In the genomic region with DNA sequence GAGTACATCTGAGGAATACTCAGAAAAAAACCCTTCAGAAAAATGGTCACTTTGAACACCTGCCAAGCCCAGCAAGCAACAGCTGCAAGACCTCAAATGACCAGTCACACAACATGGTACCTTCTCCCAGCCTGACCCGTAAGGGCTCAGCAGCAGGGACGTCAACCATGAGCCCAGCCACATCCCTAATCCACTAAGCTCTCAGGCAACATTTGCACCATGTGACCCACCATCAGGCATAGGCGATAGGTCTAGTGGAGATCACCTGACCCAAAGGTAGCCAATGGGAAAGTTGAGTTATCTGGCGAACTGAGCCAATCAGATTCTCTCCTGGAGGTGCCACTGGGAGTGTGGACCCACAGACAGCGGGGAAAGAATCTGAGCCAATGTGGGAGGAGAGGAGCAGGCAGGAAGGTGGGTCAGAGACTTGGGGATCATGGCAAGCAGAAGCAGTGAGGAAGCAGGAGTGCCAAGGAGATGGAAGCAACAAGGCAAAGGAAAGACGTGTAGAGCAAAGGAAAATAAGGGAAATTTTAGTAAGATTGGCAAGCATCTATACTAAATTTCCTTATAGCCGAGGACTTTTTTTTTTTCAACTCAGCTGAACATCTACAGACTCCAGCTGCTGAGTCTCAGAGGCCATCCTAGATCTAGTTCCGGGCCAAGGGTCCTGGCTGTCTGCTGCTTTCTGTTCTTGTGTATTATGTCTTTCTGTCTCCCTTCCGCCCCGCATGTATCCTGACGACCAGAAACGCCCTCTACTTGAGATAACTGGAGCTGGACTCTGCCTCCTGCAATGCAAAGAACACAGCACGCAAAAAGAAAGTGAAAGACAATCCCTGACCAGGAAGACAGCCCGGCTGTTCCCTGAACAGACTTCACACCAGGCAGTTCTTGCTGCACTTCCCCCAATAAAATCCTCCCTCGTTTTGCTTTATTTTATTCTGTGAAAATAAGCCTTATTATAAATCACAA, we compare ENCODE assay signal across 8 cellular contexts. TPM values are rescaled to one million over a fixed set of nuclear protein-coding genes. Genes with fewer than 3 reads are reported as not detected.
DNase-seq lines count a peak whose midpoint lies in the region; ATAC-seq, FAIRE-seq and TF ChIP-seq lines count a peak whose summit lies in the region.

No MANE protein-coding gene starts in this region.

- no peaks in the 10 kb centered on the region for H3K36me3 ChIP-seq in CD4-positive, CD25-positive, alpha-beta regulatory T cell (ENCODE audit: control insufficient read depth, insufficient read depth, low read length)
- no peaks in the 10 kb centered on the region for H3K36me3 ChIP-seq in Peyer's patch
- H3K36me3 ChIP-seq in duodenal mucosa (ENCODE audit: control insufficient read depth in 1 of 2, insufficient read depth in 2 of 2, low read length in 2 of 2): no peaks in the 10 kb centered on the region

- no peaks in the 10 kb centered on the region for H3K27me3 ChIP-seq in CD4-positive, CD25-positive, alpha-beta regulatory T cell (ENCODE audit: control insufficient read depth, insufficient read depth, low read length)
- H3K27me3 ChIP-seq in Peyer's patch (no peaks in the 10 kb centered on the region), duodenal mucosa (ENCODE audit: control insufficient read depth in 1 of 2, insufficient read depth in 2 of 2, low read length in 2 of 2) (no peaks in the 10 kb centered on the region)

- peak in 1 of 2 donors; percentile 69 for ATAC-seq in CD4-positive, CD25-positive, alpha-beta regulatory T cell (ENCODE audit: low read depth in 2 of 2)
- peak; percentile 77 for ATAC-seq in GM21390 (IDR thresholded peaks at IDR 0.05; ENCODE audit: unreplicated experiment)
- no peak for ATAC-seq in SK-N-SH treated with all-trans-retinoic acid at 6 μM for 48 hours

- H3K9me3 ChIP-seq in CD4-positive, CD25-positive, alpha-beta regulatory T cell (ENCODE audit: control insufficient read depth in 2 of 2, low read length in 2 of 2): no peaks in the 10 kb centered on the region
- no peaks in the 10 kb centered on the region for H3K9me3 ChIP-seq in Peyer's patch
- no peaks in the 10 kb centered on the region for H3K9me3 ChIP-seq in duodenal mucosa (ENCODE audit: control insufficient read depth in 1 of 2, low read length in 2 of 2)

- peak overlapping the region; percentile 33 for H3K27ac ChIP-seq in CD4-positive, CD25-positive, alpha-beta regulatory T cell (ENCODE audit: insufficient read depth, low read length, poor library complexity, severe bottlenecking)
- H3K27ac ChIP-seq in Peyer's patch (peak overlapping the region; percentile 33 to 86 (median 76)), duodenal mucosa (ENCODE audit: low read depth, low read length) (peak overlapping the region; percentile 72)

- peaks cover 5% of the 10 kb centered on the region for H3K4me1 ChIP-seq in CD4-positive, CD25-positive, alpha-beta regulatory T cell (ENCODE audit: control insufficient read depth, insufficient read depth, low read length, poor library complexity, severe bottlenecking)
- peaks cover 0 to 17% (median 2%) of the 10 kb centered on the region in 4 donors for H3K4me1 ChIP-seq in Peyer's patch
- H3K4me1 ChIP-seq in duodenal mucosa (ENCODE audit: control insufficient read depth in 1 of 2, insufficient read depth in 2 of 2, low read length in 2 of 2): peaks cover 19 to 22% of the 10 kb centered on the region in 2 donors

- H3K27me3 Mint-ChIP-seq in CD4-positive, CD25-positive, alpha-beta regulatory T cell: peaks cover 11% of the 10 kb centered on the region

- H3K9me3 Mint-ChIP-seq in CD4-positive, CD25-positive, alpha-beta regulatory T cell: peaks cover 0 to 8% (median 0%) of the 10 kb centered on the region in 7 donors

- H3K4me1 Mint-ChIP-seq in CD4-positive, CD25-positive, alpha-beta regulatory T cell: peaks cover 12 to 16% (median 14%) of the 10 kb centered on the region in 4 donors

- H3K9ac ChIP-seq in duodenal mucosa (ENCODE audit: low read depth in 1 of 2, low read length in 2 of 2): peak overlapping the region; percentile 52 to 58

- peak; percentile 20 for FAIRE-seq in urothelium cell line (lab: Jason Lieb, UNC)

- TF ChIP-seq CTCF in Peyer's patch (IDR thresholded peaks at IDR 0.05): peak in 2 of 6 experiments; percentile 18 to 19

- peak overlapping the region; percentile 79 for H3K4me3 ChIP-seq in CD4-positive, CD25-positive, alpha-beta regulatory T cell (ENCODE audit: low read depth, low read length)
- H3K4me3 ChIP-seq in Peyer's patch: peak overlapping the region in 3 of 4 donors; percentile 3 to 43 (median 20)
- H3K4me3 ChIP-seq in duodenal mucosa (ENCODE audit: low read depth in 1 of 2, low read length in 2 of 2): peak overlapping the region; percentile 53 to 62

- no peaks in the 10 kb centered on the region for H3K36me3 Mint-ChIP-seq in CD4-positive, CD25-positive, alpha-beta regulatory T cell

- peak in 1 of 2 donors; percentile 53 for TF ChIP-seq POLR2A in Peyer's patch (IDR thresholded peaks at IDR 0.05)

- DNase-seq in CD4-positive, CD25-positive, alpha-beta regulatory T cell: peak in 2 of 3 donors; percentile 12 to 70
- peak; percentile 43 to 89 (median 73) for DNase-seq in Peyer's patch
- peak; percentile 98 for DNase-seq in myocyte (ENCODE audit: low read depth)
- DNase-seq in urothelium cell line (ENCODE audit: low spot score): peak; percentile 48
- DNase-seq in activated CD4-positive, CD25-positive, alpha-beta regulatory T cell treated with anti-CD3 and anti-CD28 coated beads, Interleukin-2, amount 50 U/mL, for 72 hours: no peak

- H3K27ac Mint-ChIP-seq in CD4-positive, CD25-positive, alpha-beta regulatory T cell: peak overlapping the region; percentile 83 to 91 (median 88)

- peak overlapping the region; percentile 69 to 85 (median 80) for H3K4me3 Mint-ChIP-seq in CD4-positive, CD25-positive, alpha-beta regulatory T cell

TF ChIP-seq in SK-N-SH treated with all-trans-retinoic acid at 6 μM for 48 hours, 23 proteins besides CTCF, POLR2A, EP300 and RAD21:
- no peak for TF ChIP-seq ZC3H10 (CRISPR knock-in tag; IDR thresholded peaks at IDR 0.05)
- TF ChIP-seq, protein P1, sequence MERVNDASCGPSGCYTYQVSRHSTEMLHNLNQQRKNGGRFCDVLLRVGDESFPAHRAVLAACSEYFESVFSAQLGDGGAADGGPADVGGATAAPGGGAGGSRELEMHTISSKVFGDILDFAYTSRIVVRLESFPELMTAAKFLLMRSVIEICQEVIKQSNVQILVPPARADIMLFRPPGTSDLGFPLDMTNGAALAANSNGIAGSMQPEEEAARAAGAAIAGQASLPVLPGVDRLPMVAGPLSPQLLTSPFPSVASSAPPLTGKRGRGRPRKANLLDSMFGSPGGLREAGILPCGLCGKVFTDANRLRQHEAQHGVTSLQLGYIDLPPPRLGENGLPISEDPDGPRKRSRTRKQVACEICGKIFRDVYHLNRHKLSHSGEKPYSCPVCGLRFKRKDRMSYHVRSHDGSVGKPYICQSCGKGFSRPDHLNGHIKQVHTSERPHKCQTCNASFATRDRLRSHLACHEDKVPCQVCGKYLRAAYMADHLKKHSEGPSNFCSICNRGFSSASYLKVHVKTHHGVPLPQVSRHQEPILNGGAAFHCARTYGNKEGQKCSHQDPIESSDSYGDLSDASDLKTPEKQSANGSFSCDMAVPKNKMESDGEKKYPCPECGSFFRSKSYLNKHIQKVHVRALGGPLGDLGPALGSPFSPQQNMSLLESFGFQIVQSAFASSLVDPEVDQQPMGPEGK (CRISPR knock-in tag; IDR thresholded peaks at IDR 0.05; ENCODE audit: borderline replicate concordance): no peak
- TF ChIP-seq PPARA (CRISPR knock-in tag; IDR thresholded peaks at IDR 0.05; ENCODE audit: borderline replicate concordance): no peak
- no peak for TF ChIP-seq ZNF8 (CRISPR knock-in tag; IDR thresholded peaks at IDR 0.05)
- TF ChIP-seq, protein P2, sequence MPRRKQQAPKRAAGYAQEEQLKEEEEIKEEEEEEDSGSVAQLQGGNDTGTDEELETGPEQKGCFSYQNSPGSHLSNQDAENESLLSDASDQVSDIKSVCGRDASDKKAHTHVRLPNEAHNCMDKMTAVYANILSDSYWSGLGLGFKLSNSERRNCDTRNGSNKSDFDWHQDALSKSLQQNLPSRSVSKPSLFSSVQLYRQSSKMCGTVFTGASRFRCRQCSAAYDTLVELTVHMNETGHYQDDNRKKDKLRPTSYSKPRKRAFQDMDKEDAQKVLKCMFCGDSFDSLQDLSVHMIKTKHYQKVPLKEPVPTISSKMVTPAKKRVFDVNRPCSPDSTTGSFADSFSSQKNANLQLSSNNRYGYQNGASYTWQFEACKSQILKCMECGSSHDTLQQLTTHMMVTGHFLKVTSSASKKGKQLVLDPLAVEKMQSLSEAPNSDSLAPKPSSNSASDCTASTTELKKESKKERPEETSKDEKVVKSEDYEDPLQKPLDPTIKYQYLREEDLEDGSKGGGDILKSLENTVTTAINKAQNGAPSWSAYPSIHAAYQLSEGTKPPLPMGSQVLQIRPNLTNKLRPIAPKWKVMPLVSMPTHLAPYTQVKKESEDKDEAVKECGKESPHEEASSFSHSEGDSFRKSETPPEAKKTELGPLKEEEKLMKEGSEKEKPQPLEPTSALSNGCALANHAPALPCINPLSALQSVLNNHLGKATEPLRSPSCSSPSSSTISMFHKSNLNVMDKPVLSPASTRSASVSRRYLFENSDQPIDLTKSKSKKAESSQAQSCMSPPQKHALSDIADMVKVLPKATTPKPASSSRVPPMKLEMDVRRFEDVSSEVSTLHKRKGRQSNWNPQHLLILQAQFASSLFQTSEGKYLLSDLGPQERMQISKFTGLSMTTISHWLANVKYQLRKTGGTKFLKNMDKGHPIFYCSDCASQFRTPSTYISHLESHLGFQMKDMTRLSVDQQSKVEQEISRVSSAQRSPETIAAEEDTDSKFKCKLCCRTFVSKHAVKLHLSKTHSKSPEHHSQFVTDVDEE (CRISPR knock-in tag; IDR thresholded peaks at IDR 0.05): no peak
- no peak for TF ChIP-seq SNAI2 (CRISPR knock-in tag; IDR thresholded peaks at IDR 0.05)
- no peak for TF ChIP-seq GLIS3 (CRISPR knock-in tag; IDR thresholded peaks at IDR 0.05)
- TF ChIP-seq OSR1 (CRISPR knock-in tag; IDR thresholded peaks at IDR 0.05): no peak
- no peak for TF ChIP-seq ZFP30 (CRISPR knock-in tag; IDR thresholded peaks at IDR 0.05)
- TF ChIP-seq BACH2 (CRISPR knock-in tag; IDR thresholded peaks at IDR 0.05; ENCODE audit: borderline replicate concordance): no peak

RNA-seq across cellular contexts. Expression of a gene that starts 11.0 kb away (rescaled TPM):
- not detected for total RNA-seq in CD4-positive, CD25-positive, alpha-beta regulatory T cell
- polyA plus RNA-seq in CD4-positive, CD25-positive, alpha-beta regulatory T cell: under 1 TPM in 2 of 4 donors, not detected in 2; 0.28 to 0.47 TPM
- total RNA-seq in Peyer's patch (100 to 1,000 TPM in 1 of 4 donors, 10 to 100 TPM in 3; 13.2 to 144 (median 68.7) TPM), myocyte (0.52 and 2.3 TPM in 2 replicates)
- 1.8 TPM for polyA plus RNA-seq in myocyte (2012)

RNA-seq across cellular contexts. Expression of a gene that starts 37.6 kb away (rescaled TPM):
- 118 TPM for total RNA-seq in CD4-positive, CD25-positive, alpha-beta regulatory T cell
- 100 to 1,000 TPM; 405 to 493 (median 439) TPM for polyA plus RNA-seq in CD4-positive, CD25-positive, alpha-beta regulatory T cell
- total RNA-seq in Peyer's patch (100 to 1,000 TPM in 2 of 4 donors, 10 to 100 TPM in 2; 54.5 to 179 (median 93.4) TPM), myocyte (15.8 and 20.4 TPM in 2 replicates)
- 29.2 TPM for polyA plus RNA-seq in myocyte (2012)

RNA-seq across cellular contexts. Expression of a gene that starts 40.1 kb away (rescaled TPM):
- 5.8 TPM for total RNA-seq in CD4-positive, CD25-positive, alpha-beta regulatory T cell
- 10 to 100 TPM in 1 of 4 donors, 1 to 10 TPM in 3; 3.1 to 19.0 (median 5.8) TPM for polyA plus RNA-seq in CD4-positive, CD25-positive, alpha-beta regulatory T cell
- total RNA-seq in Peyer's patch (10 to 100 TPM in 3 of 4 donors, 1 to 10 TPM in 1; 6.8 to 20.1 (median 18.4) TPM), myocyte (83.5 and 90.2 TPM in 2 replicates)
- 116 TPM for polyA plus RNA-seq in myocyte (2012)

Comparison
In these comparisons a context has a peak if more than half of its experiments do, and no peak if none do; other contexts are left out.
1. H3K4me3 ChIP-seq: peak in every context shown above with its lines; median percentile 79 in CD4-positive, CD25-positive, alpha-beta regulatory T cell; 58 in duodenal mucosa; 20 in Peyer's patch.